Comparison of ENCODE assay signal across 1 cellular context in genomic region chr20:58647814-58648501, GRCh38.
TF ChIP-seq lines count a peak whose summit lies in the region.

No MANE protein-coding gene starts in this region.

TF ChIP-seq in GM23338, 12 proteins besides CTCF, POLR2A, EP300 and RAD21 (continued from another document):
- no peak for TF ChIP-seq ZNF462 (CRISPR knock-in tag; IDR thresholded peaks at IDR 0.05)
- no peak for TF ChIP-seq NANOG (IDR thresholded peaks at IDR 0.05; ENCODE audit: borderline replicate concordance)
- TF ChIP-seq POLR2AphosphoS5 (IDR thresholded peaks at IDR 0.05; ENCODE audit: low read depth) = no peak
- no peak for TF ChIP-seq EZH2phosphoT487 (IDR thresholded peaks at IDR 0.05; ENCODE audit: unreplicated experiment)
TF ChIP-seq in GM23338: peak in this region for 0.
